ENCODE assay signal across 1 cellular context in the genomic region with DNA sequence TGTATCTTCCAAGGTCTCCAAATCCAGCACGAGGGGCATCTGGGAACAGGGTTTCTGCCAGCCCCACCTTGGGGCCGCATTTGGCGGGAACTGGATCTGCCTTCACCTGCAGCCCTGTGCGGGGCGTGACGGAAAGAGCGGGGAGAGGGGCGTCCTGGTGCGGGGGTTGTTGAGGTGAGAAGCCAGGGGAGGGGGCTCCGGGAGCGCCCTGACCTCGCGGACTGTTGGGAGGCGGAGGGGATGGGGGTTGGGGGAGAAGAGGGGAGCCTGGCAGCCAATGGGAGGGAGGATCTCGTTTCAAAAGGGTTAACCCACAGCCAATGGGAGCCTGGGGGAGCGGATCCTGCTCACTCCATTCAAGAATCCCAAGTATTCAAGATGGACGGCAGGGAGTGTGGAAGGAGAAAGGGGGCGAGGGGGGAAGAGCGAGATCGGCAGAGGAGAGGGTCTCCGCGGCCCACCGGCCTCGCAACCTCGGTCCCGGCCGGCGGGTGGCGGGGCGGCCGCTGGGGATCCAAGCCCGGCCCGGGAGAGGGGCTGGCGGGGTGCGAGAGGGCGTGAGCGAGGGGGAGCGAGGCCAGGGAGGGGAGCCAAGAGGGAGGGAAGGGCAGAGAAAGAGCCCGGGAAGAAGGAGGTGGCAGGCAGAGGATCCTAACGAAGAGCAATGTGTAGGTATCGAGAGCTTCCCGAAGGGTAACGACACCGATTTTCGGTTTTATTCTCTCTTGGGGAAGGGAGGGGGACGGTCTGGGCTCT.
A peak's percentile ranks its signal among the peaks of the same experiment; 100 is the strongest.
TF ChIP-seq lines count a peak whose summit lies in the region.

No MANE protein-coding gene starts in this region.

TF ChIP-seq in SK-N-SH, 30 proteins besides CTCF, POLR2A, EP300 and RAD21 (continued from another document):
- TF ChIP-seq GATA2 (CRISPR knock-in tag; IDR thresholded peaks at IDR 0.05) (no peak), SMC3 (IDR thresholded peaks at IDR 0.05; ENCODE audit: low read depth, low read length) (no peak), RCOR1 (IDR thresholded peaks at IDR 0.05; ENCODE audit: low read length) (peak; percentile 29; the same call in 1 of the 2 replicates)
- TF ChIP-seq, protein P1, sequence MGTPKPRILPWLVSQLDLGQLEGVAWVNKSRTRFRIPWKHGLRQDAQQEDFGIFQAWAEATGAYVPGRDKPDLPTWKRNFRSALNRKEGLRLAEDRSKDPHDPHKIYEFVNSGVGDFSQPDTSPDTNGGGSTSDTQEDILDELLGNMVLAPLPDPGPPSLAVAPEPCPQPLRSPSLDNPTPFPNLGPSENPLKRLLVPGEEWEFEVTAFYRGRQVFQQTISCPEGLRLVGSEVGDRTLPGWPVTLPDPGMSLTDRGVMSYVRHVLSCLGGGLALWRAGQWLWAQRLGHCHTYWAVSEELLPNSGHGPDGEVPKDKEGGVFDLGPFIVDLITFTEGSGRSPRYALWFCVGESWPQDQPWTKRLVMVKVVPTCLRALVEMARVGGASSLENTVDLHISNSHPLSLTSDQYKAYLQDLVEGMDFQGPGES (IDR thresholded peaks at IDR 0.05; ENCODE audit: low read depth, low read length): 0 out of 2 replicates have a peak, but pooled peaks have one; percentile 24
- TF ChIP-seq, protein P2, sequence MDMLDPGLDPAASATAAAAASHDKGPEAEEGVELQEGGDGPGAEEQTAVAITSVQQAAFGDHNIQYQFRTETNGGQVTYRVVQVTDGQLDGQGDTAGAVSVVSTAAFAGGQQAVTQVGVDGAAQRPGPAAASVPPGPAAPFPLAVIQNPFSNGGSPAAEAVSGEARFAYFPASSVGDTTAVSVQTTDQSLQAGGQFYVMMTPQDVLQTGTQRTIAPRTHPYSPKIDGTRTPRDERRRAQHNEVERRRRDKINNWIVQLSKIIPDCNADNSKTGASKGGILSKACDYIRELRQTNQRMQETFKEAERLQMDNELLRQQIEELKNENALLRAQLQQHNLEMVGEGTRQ (IDR thresholded peaks at IDR 0.05; ENCODE audit: borderline replicate concordance, low read depth, low read length): no peak
TF ChIP-seq in SK-N-SH: peak in this region for 9.
